29 cellular contexts compared by ENCODE assay signal in the genomic region with DNA sequence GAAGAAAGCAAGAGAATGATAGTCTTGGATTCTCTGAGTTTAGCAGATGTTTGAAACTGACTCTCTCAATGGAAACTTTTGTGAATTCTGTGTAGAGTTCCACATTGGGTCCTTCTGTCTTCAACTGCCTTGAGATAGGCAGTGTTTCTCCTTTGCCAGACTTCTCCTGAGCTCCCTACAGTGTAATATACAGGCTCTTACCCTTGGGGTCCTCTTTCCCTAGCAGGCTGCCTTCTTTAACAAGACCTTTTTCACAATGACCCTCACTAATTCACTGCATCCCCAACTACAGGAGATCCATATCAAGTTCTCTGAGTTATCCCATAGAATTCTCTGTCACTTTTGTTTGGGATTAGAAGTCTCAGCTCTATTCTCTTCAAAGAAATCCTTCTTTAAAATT.
DNase-seq lines count a peak whose midpoint lies in the region; ATAC-seq, FAIRE-seq and TF ChIP-seq lines count a peak whose summit lies in the region.
"Had no signal": no experiment of that assay in that cellular context is flagged by ENCODE, and none has a peak within 500 bp of the region (broad histone marks: within the 10 kb centered on the region; RNA-seq: fewer than 3 reads in every experiment).

No MANE protein-coding gene starts in this region.

- no peak overlapping the region for H4K91ac ChIP-seq in H1 (replicated peaks; ENCODE audit: insufficient read length, low read length)

- ATAC-seq in GM23338 (peak; percentile 68), WTC11 (peak; percentile 89), Right ventricle myocardium inferior (no peak), HG03442 (IDR thresholded peaks at IDR 0.05; ENCODE audit: unreplicated experiment) (no peak)
- ATAC-seq: A549, GM12878 had no signal

- no peak overlapping the region for H3K4me3 ChIP-seq in GM23338
- H3K4me3 ChIP-seq in H1 (ENCODE audit: extremely low read depth in 1 of 4, insufficient read depth in 2 of 4, low read depth in 3 of 4, low read length in 4 of 4): no peak overlapping the region
- no peak overlapping the region for H3K4me3 ChIP-seq in mesendoderm (ENCODE audit: low read length)
- H3K4me3 ChIP-seq: A549, BLaER1, GM12878 had no signal

- no peak overlapping the region for H3K14ac ChIP-seq in H1 (ENCODE audit: insufficient read length)

- H2AFZ ChIP-seq in GM23338 (no peak overlapping the region), H1 (ENCODE audit: low read length) (no peak overlapping the region)

- H3K4me1 Mint-ChIP-seq in GM23338 (peaks cover 25% of the 10 kb centered on the region), WTC11 (peaks cover 40% of the 10 kb centered on the region)
- H3K4me1 Mint-ChIP-seq: CD14-positive monocyte; CD4-positive, alpha-beta memory T cell; CD4-positive, CD25-positive, alpha-beta regulatory T cell; CD8-positive, alpha-beta memory T cell had no signal

- no peaks in the 10 kb centered on the region for H3K9me2 ChIP-seq in GM23338 (ENCODE audit: insufficient read depth)

- peaks cover 4% of the 10 kb centered on the region for H3K27me3 Mint-ChIP-seq in GM23338 (ENCODE audit: insufficient read depth, low read depth, poor library complexity)
- H3K27me3 Mint-ChIP-seq in WTC11 (ENCODE audit: low read depth): no peaks in the 10 kb centered on the region; the same call in 1 of the 2 replicates
- H3K27me3 Mint-ChIP-seq: CD4-positive, alpha-beta memory T cell; CD4-positive, CD25-positive, alpha-beta regulatory T cell; CD8-positive, alpha-beta memory T cell had no signal

- no peak overlapping the region for H2BK5ac ChIP-seq in H1 (ENCODE audit: low read depth, low read length)
- no peak overlapping the region for H2BK5ac ChIP-seq in mesendoderm (ENCODE audit: low read length)

- intact Hi-C loops in Right ventricle myocardium inferior (cut with DNase I): no loop called here

- in situ Hi-C loops in GM13976 (cut with MboI; ENCODE audit: low sequenced_read_pairs, unreplicated experiment): no loop called here

- no peak overlapping the region for H3K4me2 ChIP-seq in GM23338
- H3K4me2 ChIP-seq in H1 (ENCODE audit: insufficient read depth in 1 of 2, low read depth in 2 of 2, low read length in 2 of 2): no peak overlapping the region
- no peak overlapping the region for H3K4me2 ChIP-seq in mesendoderm (ENCODE audit: low read length)
- H3K4me2 ChIP-seq: A549, BLaER1 had no signal

- TF ChIP-seq CTCF in GM23338 (conservative IDR thresholded peaks at IDR 0.05; ENCODE audit: low read depth in 2 of 2) (peak; percentile 21 to 44; a peak in 2 of 4 replicates), WTC11 (IDR thresholded peaks at IDR 0.05) (no peak), H1 (IDR thresholded peaks at IDR 0.05; ENCODE audit: control extremely low read depth in 1 of 3, insufficient read depth in 1 of 3, low read depth in 1 of 3, low read length in 3 of 3) (peak in 1 of 3 experiments; percentile 21; a peak in 1 of 4 replicates), GM13976 (IDR thresholded peaks at IDR 0.05; ENCODE audit: borderline replicate concordance, control extremely low read depth, extremely low read depth, insufficient read depth, missing control alignments) (no peak)

- H3K9me3 ChIP-seq in H1 (ENCODE audit: insufficient read depth in 2 of 2, low read depth in 1 of 2, low read length in 1 of 2): peaks cover 8 to 9% of the 10 kb centered on the region in 2 experiments
- H3K9me3 ChIP-seq: A549, BE2C, BLaER1 had no signal

- H2BK120ac ChIP-seq in H1 (replicated peaks; ENCODE audit: low read depth, low read length) (no peak overlapping the region), mesendoderm (ENCODE audit: low read depth, low read length) (no peak overlapping the region)

- H2AK5ac ChIP-seq in H1 (ENCODE audit: low read depth, low read length): no peak overlapping the region
- no peak overlapping the region for H2AK5ac ChIP-seq in mesendoderm (ENCODE audit: low read length)

- CTCF ChIA-PET in WTC11 (lab: Charles Lee) (interaction anchor here (0.8 to 1.3 kb wide), 6 partner anchors 12 to 358 kb away, joined by 3 to 6 read pairs (median 3); no protein-coding TSS in a partner anchor), H1 (lab: Charles Lee; ENCODE audit: partially characterized antibody) (interaction anchor here (0.8 to 2.4 kb wide), 14 partner anchors 10 to 183 kb away, joined by 3 to 10 read pairs (median 3); no protein-coding TSS in a partner anchor)

- peaks cover 29% of the 10 kb centered on the region for H3K4me1 ChIP-seq in GM23338 (ENCODE audit: insufficient read depth)
- H3K4me1 ChIP-seq in H1 (replicated peaks in 1 of 4; ENCODE audit: control insufficient read depth in 3 of 4, insufficient read depth in 4 of 4, low read length in 3 of 4): peaks cover 0 to 3% (median 1%) of the 10 kb centered on the region in 4 experiments; a peak in 3 of 7 replicates
- H3K4me1 ChIP-seq in mesendoderm (ENCODE audit: control insufficient read depth, low read depth, low read length): no peaks in the 10 kb centered on the region
- H3K4me1 ChIP-seq: A549, BE2C, BLaER1 had no signal

- H3K23me2 ChIP-seq in H1 (ENCODE audit: low read depth, low read length): no peaks in the 10 kb centered on the region

- 0 out of 2 replicates have a peak, but pooled peaks cover 2% of the 10 kb centered on the region for H3K79me1 ChIP-seq in H1 (ENCODE audit: low read depth, low read length)
- H3K79me1 ChIP-seq in mesendoderm (ENCODE audit: low read length): peaks cover 2% of the 10 kb centered on the region

- H3K4me3 Mint-ChIP-seq in GM23338 (no peak overlapping the region), WTC11 (no peak overlapping the region)
- H3K4me3 Mint-ChIP-seq: CD14-positive monocyte; CD4-positive, alpha-beta memory T cell; CD4-positive, CD25-positive, alpha-beta regulatory T cell; CD8-positive, alpha-beta memory T cell had no signal

- H4K8ac ChIP-seq in H1 (ENCODE audit: extremely low read depth, insufficient read depth, low read length): no peak overlapping the region
- no peak overlapping the region for H4K8ac ChIP-seq in mesendoderm (ENCODE audit: low read depth, low read length)

- no peak overlapping the region for H2BK20ac ChIP-seq in H1 (ENCODE audit: low read length)

- no peak overlapping the region for H2BK12ac ChIP-seq in H1 (ENCODE audit: low read depth, low read length)

- H3K36me3 ChIP-seq in GM23338 (ENCODE audit: insufficient read depth) (no peaks in the 10 kb centered on the region), H1 (ENCODE audit: control insufficient read depth in 2 of 4, insufficient read depth in 4 of 4, low read length in 3 of 4) (no peaks in the 10 kb centered on the region; a peak in 1 of 8 replicates), mesendoderm (ENCODE audit: control insufficient read depth, insufficient read depth, low read length) (no peaks in the 10 kb centered on the region)
- H3K36me3 ChIP-seq: BE2C, BLaER1 had no signal

- H3K18ac ChIP-seq in H1 (ENCODE audit: extremely low read depth, low read length): no peak overlapping the region
- H3K18ac ChIP-seq in mesendoderm (ENCODE audit: low read length): no peak overlapping the region

- H3K79me2 ChIP-seq in GM23338 (replicated peaks; ENCODE audit: insufficient read depth): peaks cover 80% of the 10 kb centered on the region
- peaks cover 4 to 83% of the 10 kb centered on the region in 2 experiments; a peak in 3 of 4 replicates for H3K79me2 ChIP-seq in H1 (ENCODE audit: control insufficient read depth in 1 of 2, insufficient read depth in 2 of 2, low read length in 2 of 2)
- H3K79me2 ChIP-seq in mesendoderm (ENCODE audit: control insufficient read depth, insufficient read depth, low read length): no peaks in the 10 kb centered on the region

- H2BK15ac ChIP-seq in H1 (ENCODE audit: low read length) (no peak overlapping the region), mesendoderm (replicated peaks; ENCODE audit: low read depth) (peak overlapping the region; percentile 85)

- POLR2A ChIA-PET in WTC11 (lab: Charles Lee) (no interaction called here), H1 (lab: Charles Lee; ENCODE audit: partially characterized antibody) (no interaction called here)

- H3K27ac Mint-ChIP-seq in GM23338 (0 out of 2 replicates have a peak overlapping the region, but pooled peaks have one; percentile 4), WTC11 (peak overlapping the region; percentile 26; the same call in 1 of the 2 replicates)
- H3K27ac Mint-ChIP-seq: CD14-positive monocyte; CD4-positive, alpha-beta memory T cell; CD4-positive, CD25-positive, alpha-beta regulatory T cell; CD8-positive, alpha-beta memory T cell had no signal

- H3F3A ChIP-seq in GM23338 (replicated peaks; ENCODE audit: low read depth): no peaks in the 10 kb centered on the region

- TF ChIP-seq POLR2A in H1 (IDR thresholded peaks at IDR 0.05; ENCODE audit: control extremely low read depth in 1 of 2, low read depth in 2 of 2, low read length in 2 of 2): no peak

- H3K9me3 Mint-ChIP-seq in GM23338 (peaks cover 18% of the 10 kb centered on the region), WTC11 (peaks cover 20% of the 10 kb centered on the region)

- H3K4ac ChIP-seq in H1 (replicated peaks; ENCODE audit: insufficient read length, low read depth, low read length): no peak overlapping the region
- no peak overlapping the region for H3K4ac ChIP-seq in mesendoderm (ENCODE audit: low read depth, low read length)

- no peak overlapping the region for H3K23ac ChIP-seq in H1 (ENCODE audit: insufficient read length)
- H3K23ac ChIP-seq in mesendoderm (ENCODE audit: low read length): no peak overlapping the region

- H3K27me3 ChIP-seq in GM23338 (ENCODE audit: insufficient read depth): no peaks in the 10 kb centered on the region
- no peaks in the 10 kb centered on the region for H3K27me3 ChIP-seq in H1 (replicated peaks in 1 of 4; ENCODE audit: control insufficient read depth in 3 of 4, extremely low read depth in 1 of 4, insufficient read depth in 3 of 4, low read length in 3 of 4)
- H3K27me3 ChIP-seq in mesendoderm (ENCODE audit: insufficient read depth, low read length, poor library complexity): no peaks in the 10 kb centered on the region
- H3K27me3 ChIP-seq: BE2C, BLaER1 had no signal

- FAIRE-seq in H1 (lab: Jason Lieb, UNC): peak; percentile 24
- FAIRE-seq: A549, GM12878, GM12892, GM19239 had no signal

- H3K9ac ChIP-seq in H1 (replicated peaks in 1 of 4; ENCODE audit: extremely low read depth in 1 of 4, low read depth in 3 of 4, low read length in 3 of 4) (no peak overlapping the region), mesendoderm (ENCODE audit: low read length) (no peak overlapping the region)
- H3K9ac ChIP-seq: BLaER1 had no signal

- H3K56ac ChIP-seq in H1 (replicated peaks; ENCODE audit: insufficient read length, low read depth, low read length) (no peak overlapping the region), mesendoderm (ENCODE audit: low read length) (no peak overlapping the region)

- H3K27ac ChIP-seq in GM23338 (ENCODE audit: low read depth): no peak overlapping the region
- H3K27ac ChIP-seq in H1 (ENCODE audit: low read depth, low read length): no peak overlapping the region
- no peak overlapping the region for H3K27ac ChIP-seq in mesendoderm (ENCODE audit: low read depth, low read length)
- H3K27ac ChIP-seq: 22Rv1, A549, BLaER1 had no signal

- peak; percentile 52 to 61 for TF ChIP-seq RAD21 in H1 (IDR thresholded peaks at IDR 0.05 in 1 of 2, conservative IDR thresholded peaks at IDR 0.05 in 1 of 2; ENCODE audit: low read depth in 2 of 2, low read length in 2 of 2)

- peaks cover 14% of the 10 kb centered on the region for H4K20me1 ChIP-seq in GM23338 (replicated peaks; ENCODE audit: insufficient read depth)
- peaks cover 0 to 2% of the 10 kb centered on the region in 2 experiments for H4K20me1 ChIP-seq in H1 (replicated peaks in 1 of 2; ENCODE audit: control insufficient read depth in 1 of 2, insufficient read depth in 2 of 2, low read length in 2 of 2)
- H4K20me1 ChIP-seq: BLaER1 had no signal

- no peak overlapping the region for H4K5ac ChIP-seq in H1 (ENCODE audit: insufficient read length, low read depth, low read length)
- H4K5ac ChIP-seq in mesendoderm (ENCODE audit: low read length): no peak overlapping the region

- H3K36me3 Mint-ChIP-seq in GM23338 (ENCODE audit: low read depth) (peaks cover 21% of the 10 kb centered on the region), WTC11 (peaks cover 24% of the 10 kb centered on the region)
- H3K36me3 Mint-ChIP-seq: CD14-positive monocyte; CD4-positive, alpha-beta memory T cell; CD4-positive, CD25-positive, alpha-beta regulatory T cell; CD8-positive, alpha-beta memory T cell had no signal

- TF ChIP-seq EP300 in H1 (IDR thresholded peaks at IDR 0.05; ENCODE audit: borderline replicate concordance in 1 of 2, low read depth in 2 of 2, low read length in 2 of 2): no peak

- peak; percentile 35 for DNase-seq in GM23338 (ENCODE audit: low spot score)
- DNase-seq in WTC11 (ENCODE audit: low spot score): no peak
- DNase-seq in H1 (ENCODE audit: low read depth in 1 of 2, low spot score in 2 of 2): no peak
- DNase-seq in mesendoderm: peak; percentile 75
- DNase-seq in Right ventricle myocardium inferior (ENCODE audit: missing footprints): no peak
- no peak for DNase-seq in Ammon's horn (ENCODE audit: low spot score)
- DNase-seq in GM13976 (ENCODE audit: low spot score): no peak
- DNase-seq: AML-193; BE2C; C1 segment of cervical spinal cord; CD4-positive, alpha-beta memory T cell; CD4-positive, CD25-positive, alpha-beta regulatory T cell; CD8-positive, alpha-beta memory T cell; COR-L47; DMS 273 treated with DMSO at 0.1 percent for 48 hours; DMS153; DMS53; DMS79; DND-41; EL; GDM1 had no signal

Comparison
In these comparisons a context has a peak if more than half of its experiments do, and no peak if none do; other contexts are left out.
1. ATAC-seq: peak in GM23338 (single experiment) and WTC11 (single experiment); none in Right ventricle myocardium inferior (single experiment) and HG03442 (single experiment).
2. DNase-seq: peak in GM23338 (single experiment) and mesendoderm (single experiment); none in WTC11 (single experiment), H1 (0 of 2), Right ventricle myocardium inferior (single experiment), Ammon's horn (single experiment) and GM13976 (single experiment).
3. CTCF ChIP-seq: peak in GM23338 (2 of 2); none in WTC11 (single experiment) and GM13976 (single experiment).